Comparison of ENCODE assay signal across 20 cellular contexts in the genomic region with DNA sequence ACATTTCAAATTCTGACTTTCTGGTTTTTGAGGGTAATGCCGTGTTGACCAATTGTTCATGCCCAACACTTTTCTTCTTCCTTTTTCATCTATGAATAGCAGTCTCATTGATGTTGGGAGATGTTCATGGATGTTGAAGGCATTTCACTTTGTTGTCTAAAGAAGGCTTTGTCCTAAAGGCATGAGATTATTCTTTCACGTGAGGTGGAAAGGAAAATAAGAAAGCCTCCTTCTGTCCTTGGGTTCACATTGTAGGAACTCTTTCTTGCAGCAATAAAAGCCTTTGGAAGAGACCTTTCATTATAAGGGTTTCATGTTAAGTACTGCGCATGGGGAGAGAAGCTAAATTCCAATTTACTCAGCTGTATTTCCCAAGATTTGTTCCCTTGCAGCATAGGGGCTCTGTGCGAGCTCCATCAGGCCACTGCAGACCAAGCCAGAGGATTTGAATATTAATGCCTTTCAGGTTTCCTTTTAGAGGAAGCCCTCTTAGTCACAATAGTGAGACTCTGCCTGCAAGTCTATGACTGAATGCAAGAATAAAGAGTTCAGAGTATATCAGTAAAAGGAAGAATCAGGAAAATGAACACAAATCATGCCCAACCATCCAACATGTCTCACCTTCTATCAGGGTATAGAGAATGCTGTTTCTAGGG.
"Had no signal": no experiment of that assay in that cellular context is flagged by ENCODE, and none has a peak within 500 bp of the region (broad histone marks: within the 10 kb centered on the region; RNA-seq: fewer than 3 reads in every experiment).

No MANE protein-coding gene starts in this region.

- ATAC-seq: activated naive CD4-positive, alpha-beta T cell treated with anti-CD3 and anti-CD28 coated beads, Interleukin-2, amount 50 U/mL, for 72 hours; activated T-helper 17 cell treated with anti-CD3 and anti-CD28 coated beads, Interleukin-2, amount 50 U/mL, for 72 hours; heart left ventricle; left cardiac atrium; stimulated activated naive B cell treated with anti-CD40 and anti-IgM and Interleukin-4, amounts not matched to agents 10 μg/mL and 1 μg/mL and 100 μg/mL, for 72 hours had no signal

- DNase-seq: activated CD8-positive, alpha-beta memory T cell treated with anti-CD3 and anti-CD28 coated beads for 24 hours; activated CD8-positive, alpha-beta memory T cell treated with anti-CD3 and anti-CD28 coated beads, Interleukin-2, amount 50 U/mL, for 4 hours; activated T-cell treated with anti-CD3 and anti-CD28 coated beads, Interleukin-2, amount 50 U/mL, for 24 hours; adrenal gland; cerebellar nuclear complex; cortex of kidney; heart left ventricle; left cardiac atrium; retina; sigmoid colon; stimulated activated CD4-positive, alpha-beta T cell treated with anti-CD3 and anti-CD28 coated beads, Interleukin-2, amount 100 ng/mL, for 48 hours; stimulated activated CD8-positive, alpha-beta memory T cell treated with anti-CD3 and anti-CD28 coated beads, Interleukin-4, amount 100 ng/mL, for 48 hours; stimulated activated naive B cell treated with anti-CD40 and anti-IgM and Interleukin-4, amounts not matched to agents 10 μg/mL and 1 μg/mL and 100 μg/mL, for 72 hours; T-helper 1 cell; upper lobe of left lung had no signal

- H3K27ac ChIP-seq: adrenal gland, breast epithelium, epithelial cell of prostate, heart left ventricle, sigmoid colon, thoracic aorta, upper lobe of left lung had no signal

- H3K36me3 ChIP-seq: adrenal gland, breast epithelium, heart left ventricle, sigmoid colon, thoracic aorta, upper lobe of left lung had no signal

- H3K4me3 ChIP-seq: adrenal gland, breast epithelium, heart left ventricle, sigmoid colon, thoracic aorta, upper lobe of left lung had no signal

- H3K9me3 ChIP-seq: adrenal gland, breast epithelium, heart left ventricle, sigmoid colon, thoracic aorta, upper lobe of left lung had no signal

- H3K4me1 ChIP-seq: adrenal gland, breast epithelium, sigmoid colon, upper lobe of left lung had no signal

- H3K27me3 ChIP-seq: adrenal gland, breast epithelium, heart left ventricle, sigmoid colon, upper lobe of left lung had no signal
